1 cellular context compared by ENCODE assay signal in genomic region chr3:53775018-53775417, GRCh38.
TF ChIP-seq lines count a peak whose summit lies in the region.

No MANE protein-coding gene starts in this region.

TF ChIP-seq in GM12878, 131 proteins besides CTCF, POLR2A, EP300 and RAD21 (continued from another document):
- TF ChIP-seq PKNOX1 (IDR thresholded peaks at IDR 0.05) (peak; percentile 82), E2F8 (IDR thresholded peaks at IDR 0.05; ENCODE audit: low read depth, partially characterized antibody) (no peak), DPF2 (IDR thresholded peaks at IDR 0.05) (0 out of 2 replicates have a peak, but pooled peaks have one; percentile 8), HDAC2 (IDR thresholded peaks at IDR 0.05) (no peak), MTA2 (IDR thresholded peaks at IDR 0.05; ENCODE audit: low read depth) (peak; percentile 53; the same call in 1 of the 2 replicates), MXI1 (IDR thresholded peaks at IDR 0.05; ENCODE audit: low read depth, low read length) (no peak), RELB (IDR thresholded peaks at IDR 0.05; ENCODE audit: low read depth) (peak; percentile 74; the same call in 1 of the 2 replicates)
